Comparison of ENCODE assay signal across 6 cellular contexts in genomic region chr12:127362121-127362520, GRCh38.
"Had no signal": no experiment of that assay in that cellular context is flagged by ENCODE, and none has a peak within 500 bp of the region (broad histone marks: within the 10 kb centered on the region; RNA-seq: fewer than 3 reads in every experiment).

No MANE protein-coding gene starts in this region.

- ATAC-seq: HepG2, K562 had no signal

- DNase-seq: IMR-90, KBM-7, KG1 had no signal

- H3K4me3 ChIP-seq: K562 had no signal

- H3K27ac ChIP-seq: HL-60 had no signal
